Comparison of ENCODE assay signal across 8 cellular contexts in the genomic region with DNA sequence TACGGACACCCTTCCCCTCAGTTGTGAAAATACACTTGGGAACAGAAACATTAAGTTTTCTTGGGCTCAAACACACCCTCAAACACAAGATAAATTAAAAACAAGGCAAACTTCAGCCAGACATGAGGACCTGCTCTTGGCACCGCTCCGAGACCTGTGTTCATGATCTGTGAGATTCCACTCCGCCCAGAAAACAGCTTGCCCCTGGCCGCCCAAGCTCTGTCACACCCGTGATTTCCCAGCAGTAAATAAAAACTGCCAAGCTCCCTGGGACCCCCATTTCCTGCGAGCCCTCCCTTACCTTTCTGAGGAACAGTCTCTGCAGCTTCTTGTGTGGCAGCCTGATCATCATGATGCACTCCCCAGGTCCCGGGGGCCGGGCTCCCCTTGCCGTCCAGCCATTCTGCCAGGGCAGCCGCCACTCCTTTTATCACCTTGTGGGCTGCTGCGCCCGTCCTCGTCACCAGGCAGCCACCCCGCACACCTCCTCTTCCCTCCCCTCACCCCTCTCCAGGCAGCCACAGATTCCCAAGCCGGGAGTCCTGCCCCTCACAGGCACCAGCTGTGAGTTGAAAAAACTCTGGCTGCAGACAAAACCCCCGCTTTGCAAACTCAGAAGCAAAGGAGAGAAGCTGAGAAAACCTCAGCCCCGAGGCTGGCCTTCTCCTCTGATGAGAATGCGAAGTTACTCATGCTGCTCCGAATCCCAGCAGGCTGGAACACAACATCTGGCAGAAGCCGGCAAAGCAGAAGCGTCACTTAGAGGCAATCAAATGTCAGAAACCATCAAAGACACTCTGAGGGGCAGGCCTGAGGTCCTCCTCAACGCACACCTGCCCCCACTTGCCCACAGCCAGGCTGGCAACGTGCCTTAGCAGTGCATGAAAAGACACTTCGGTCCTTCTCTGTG.
DNase-seq lines count a peak whose midpoint lies in the region; ATAC-seq, FAIRE-seq and TF ChIP-seq lines count a peak whose summit lies in the region.

No MANE protein-coding gene starts in this region.

- no peaks in the 10 kb centered on the region for H3K36me3 ChIP-seq in CD4-positive, alpha-beta memory T cell (ENCODE audit: insufficient read depth, low read length)
- no peaks in the 10 kb centered on the region for H3K36me3 ChIP-seq in bronchial epithelial cell (ENCODE audit: control insufficient read depth, insufficient read depth, low read length)
- H3K36me3 ChIP-seq in PC-9 (ENCODE audit: low read depth), result no peaks in the 10 kb centered on the region

- no peaks in the 10 kb centered on the region for H3K9me3 Mint-ChIP-seq in CD4-positive, alpha-beta memory T cell
- H3K9me3 Mint-ChIP-seq in naive thymus-derived CD8-positive, alpha-beta T cell, result no peaks in the 10 kb centered on the region

- no peak for FAIRE-seq in bronchial epithelial cell (lab: Jason Lieb, UNC)

- peaks cover 0 to 7% of the 10 kb centered on the region in 2 donors for H3K36me3 Mint-ChIP-seq in CD4-positive, alpha-beta memory T cell
- H3K36me3 Mint-ChIP-seq in naive thymus-derived CD8-positive, alpha-beta T cell, result no peaks in the 10 kb centered on the region

- CTCF ChIA-PET in CD4-positive, alpha-beta memory T cell (lab: Charles Lee; ENCODE audit: partially characterized antibody), result interaction anchor here (1.0 kb wide), 1 partner anchor 18 kb away, joined by 5 read pairs; no protein-coding TSS in a partner anchor
- CTCF ChIA-PET in PC-9 (lab: Charles Lee), result interaction anchor here (0.5 kb wide), 1 partner anchor 21 kb away, joined by 6 read pairs; no protein-coding TSS in a partner anchor

- TF ChIP-seq CTCF in bronchial epithelial cell (IDR thresholded peaks at IDR 0.05; ENCODE audit: insufficient read depth, low read length, severe bottlenecking) (no peak), PC-9 (conservative IDR thresholded peaks at IDR 0.05) (no peak)

- H3K4me1 Mint-ChIP-seq in CD4-positive, alpha-beta memory T cell, result peaks cover 21 to 43% (median 32%) of the 10 kb centered on the region in 4 donors
- H3K4me1 Mint-ChIP-seq in naive thymus-derived CD8-positive, alpha-beta T cell, result peaks cover 11 to 36% (median 32%) of the 10 kb centered on the region in 4 donors

- H3K27me3 ChIP-seq in CD4-positive, alpha-beta memory T cell (ENCODE audit: insufficient read depth, low read length), result no peaks in the 10 kb centered on the region
- H3K27me3 ChIP-seq in bronchial epithelial cell (ENCODE audit: control insufficient read depth, insufficient read depth, low read length) (no peaks in the 10 kb centered on the region), PC-9 (ENCODE audit: insufficient read depth, low read depth) (peaks cover 15% of the 10 kb centered on the region)

- H3K4me2 ChIP-seq in PC-9, result no peak overlapping the region

- POLR2A ChIA-PET in CD4-positive, alpha-beta memory T cell (lab: Charles Lee; ENCODE audit: partially characterized antibody), result no interaction called here
- POLR2A ChIA-PET in naive thymus-derived CD8-positive, alpha-beta T cell (lab: Charles Lee), result no interaction called here
- POLR2A ChIA-PET in PC-9 (lab: Charles Lee; ENCODE audit: unreplicated experiment), result no interaction called here

- H3K4me3 Mint-ChIP-seq in CD4-positive, alpha-beta memory T cell, result peak overlapping the region in 5 of 8 donors; percentile 51 to 83 (median 61)
- H3K4me3 Mint-ChIP-seq in naive thymus-derived CD8-positive, alpha-beta T cell, result peak overlapping the region; percentile 49 to 78 (median 67)

- no peak overlapping the region for H3K4me3 ChIP-seq in CD4-positive, alpha-beta memory T cell (ENCODE audit: low read length in 2 of 2)
- H3K4me3 ChIP-seq in bronchial epithelial cell (ENCODE audit: low read depth, low read length) (no peak overlapping the region), PC-9 (no peak overlapping the region)

- H3F3A ChIP-seq in PC-9 (ENCODE audit: insufficient read depth, low read depth), result no peaks in the 10 kb centered on the region

- peak overlapping the region in 2 of 7 donors; percentile 47 to 61 for H3K27ac Mint-ChIP-seq in CD4-positive, alpha-beta memory T cell
- H3K27ac Mint-ChIP-seq in naive thymus-derived CD8-positive, alpha-beta T cell, result peak overlapping the region in 6 of 10 donors; percentile 19 to 78 (median 30)

- DNase-seq in CD4-positive, alpha-beta memory T cell, result no peak
- DNase-seq in NCI-H1092 (lab: John Stamatoyannopoulos, UW), result peak; percentile 56
- peak; percentile 71 for DNase-seq in bronchial epithelial cell (ENCODE audit: low read depth)
- DNase-seq in naive thymus-derived CD8-positive, alpha-beta T cell, result peak in 4 of 10 donors; percentile 7 to 25 (median 16)
- no peak for DNase-seq in PC-9
- DNase-seq in RKO (ENCODE audit: low spot score), result no peak
- DNase-seq in D341Med (ENCODE audit: low spot score), result no peak
- no peak for DNase-seq in globus pallidus (ENCODE audit: low spot score)

- no peak overlapping the region for H2AFZ ChIP-seq in PC-9

- BruUV-seq in PC-9 (replicated peaks; lab: Mats Ljungman, UMichigan), result no TSS peak

- H3K27ac ChIP-seq in CD4-positive, alpha-beta memory T cell (ENCODE audit: low read depth, low read length), result no peak overlapping the region
- no peak overlapping the region for H3K27ac ChIP-seq in PC-9

- H3K27me3 Mint-ChIP-seq in CD4-positive, alpha-beta memory T cell, result peaks cover 11% of the 10 kb centered on the region in 2 donors
- peaks cover 2 to 26% (median 25%) of the 10 kb centered on the region in 5 donors for H3K27me3 Mint-ChIP-seq in naive thymus-derived CD8-positive, alpha-beta T cell

- peak; percentile 46 to 53 for ATAC-seq in naive thymus-derived CD8-positive, alpha-beta T cell

- H3K4me1 ChIP-seq in CD4-positive, alpha-beta memory T cell (ENCODE audit: insufficient read depth, low read length), result peaks cover 23% of the 10 kb centered on the region
- no peaks in the 10 kb centered on the region for H3K4me1 ChIP-seq in PC-9 (replicated peaks; ENCODE audit: insufficient read depth)

- no peaks in the 10 kb centered on the region for H4K20me1 ChIP-seq in PC-9 (ENCODE audit: insufficient read depth)

- H3K9me3 ChIP-seq in CD4-positive, alpha-beta memory T cell (ENCODE audit: control insufficient read depth in 1 of 2, low read length in 2 of 2), result no peaks in the 10 kb centered on the region
- H3K9me3 ChIP-seq in PC-9 (ENCODE audit: insufficient read depth, low read depth), result no peaks in the 10 kb centered on the region

- H3K79me2 ChIP-seq in PC-9 (ENCODE audit: low read depth), result no peaks in the 10 kb centered on the region

- no peaks in the 10 kb centered on the region for H3K9me2 ChIP-seq in PC-9 (ENCODE audit: insufficient read depth)

- intact Hi-C loops in CD4-positive, alpha-beta memory T cell (cut with micrococcal nuclease), result no loop called here
- intact Hi-C loops in PC-9 (cut with micrococcal nuclease; ENCODE audit: unreplicated experiment), result no loop called here

Comparison
In these comparisons a context has a peak if more than half of its experiments do, and no peak if none do; other contexts are left out.
1. DNase-seq: peak in NCI-H1092 (single experiment) and bronchial epithelial cell (single experiment); none in CD4-positive, alpha-beta memory T cell (0 of 5), PC-9 (0 of 2), RKO (single experiment), D341Med (single experiment) and globus pallidus (single experiment).